10 cellular contexts compared by ENCODE assay signal in the genomic region with DNA sequence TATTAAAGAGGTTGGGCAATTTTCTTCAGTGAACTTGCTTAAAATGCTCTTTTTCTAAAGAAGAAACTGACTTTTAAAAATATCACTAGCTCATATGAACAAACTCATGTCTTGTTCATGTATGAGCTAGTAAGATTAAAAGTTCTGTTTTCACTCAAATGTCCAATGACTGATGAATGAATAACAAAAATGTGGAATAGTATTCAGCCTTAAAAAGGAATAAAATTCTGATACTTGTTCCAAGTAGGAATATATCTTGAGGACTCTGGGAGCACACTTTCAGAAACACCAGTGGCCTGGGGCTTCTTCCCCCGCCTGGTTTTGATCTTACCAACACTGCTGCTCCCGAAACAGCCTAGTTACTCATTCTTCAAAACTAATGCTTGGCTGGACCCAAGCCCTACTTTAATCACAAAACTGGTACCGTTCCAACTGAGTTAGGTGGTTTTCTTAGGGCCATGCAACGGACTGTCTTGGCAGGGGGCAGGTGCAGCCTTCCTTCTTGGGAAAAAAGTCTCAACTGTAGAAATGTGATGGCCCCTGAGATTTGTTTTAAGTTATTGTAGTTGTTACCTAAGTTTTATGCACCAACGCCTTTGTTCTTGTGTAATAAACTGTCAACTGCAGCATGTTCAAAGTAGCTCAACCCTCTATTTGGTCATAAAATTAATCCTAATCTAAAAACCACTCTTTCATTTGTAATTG.
DNase-seq lines count a peak whose midpoint lies in the region; ATAC-seq and TF ChIP-seq lines count a peak whose summit lies in the region.
"Had no signal": no experiment of that assay in that cellular context is flagged by ENCODE, and none has a peak within 500 bp of the region (broad histone marks: within the 10 kb centered on the region; RNA-seq: fewer than 3 reads in every experiment).

No MANE protein-coding gene starts in this region.

- peak overlapping the region; percentile 74 for H3K4me2 ChIP-seq in GM23248 (ENCODE audit: unreplicated experiment)
- peak overlapping the region; percentile 68 for H3K4me2 ChIP-seq in skeletal muscle satellite cell (ENCODE audit: low read length)

- no peak overlapping the region for H2AFZ ChIP-seq in GM23248

- H3K79me2 ChIP-seq in GM23248 (ENCODE audit: insufficient read depth) = no peaks in the 10 kb centered on the region

- H4K20me1 ChIP-seq in GM23248 (ENCODE audit: insufficient read depth) = no peaks in the 10 kb centered on the region

- TF ChIP-seq CTCF in ascending aorta (IDR thresholded peaks at IDR 0.05) = no peak

- WGBS in GM23248 (ENCODE audit: low coverage in 1 of 2, low lambda C conversion rate in 2 of 2, missing lambda C conversion rate in 2 of 2), 2 experiments = 81 to 83% methylated on average over 5 of the region's 5 CpGs

- H3K27me3 ChIP-seq in GM23248 (replicated peaks; ENCODE audit: insufficient read depth) (no peaks in the 10 kb centered on the region), ascending aorta (no peaks in the 10 kb centered on the region), skeletal muscle satellite cell (ENCODE audit: control insufficient read depth, insufficient read depth, low read length) (no peaks in the 10 kb centered on the region)

- no peak for ATAC-seq in HG02973 (IDR thresholded peaks at IDR 0.05; ENCODE audit: unreplicated experiment)
- no peak for ATAC-seq in HG03565 (IDR thresholded peaks at IDR 0.05; ENCODE audit: unreplicated experiment)
- ATAC-seq in HG03432 (IDR thresholded peaks at IDR 0.05; ENCODE audit: unreplicated experiment) = no peak
- ATAC-seq in GM19035 (IDR thresholded peaks at IDR 0.05; ENCODE audit: unreplicated experiment) = no peak
- ATAC-seq: Right ventricle myocardium inferior had no signal

- no peaks in the 10 kb centered on the region for H3K9me2 ChIP-seq in GM23248 (ENCODE audit: insufficient read depth)

- H3K27ac ChIP-seq in GM23248 (peak overlapping the region; percentile 22; the same call in 1 of the 2 replicates), ascending aorta (peak overlapping the region; percentile 79 to 80)

- H3K36me3 ChIP-seq in GM23248 (ENCODE audit: low read depth) (no peaks in the 10 kb centered on the region), ascending aorta (no peaks in the 10 kb centered on the region), skeletal muscle satellite cell (ENCODE audit: insufficient read depth, low read length) (no peaks in the 10 kb centered on the region)

- intact Hi-C loops in ascending aorta (cut with DNase I) = loop anchor here (5.0 to 10.0 kb wide), 3 partner anchors 101 to 203 kb away; no protein-coding TSS in a partner anchor

- H3F3A ChIP-seq in GM23248 (ENCODE audit: insufficient read depth) = peaks cover 16% of the 10 kb centered on the region

- H3K4me1 ChIP-seq in GM23248 (ENCODE audit: insufficient read depth) (peaks cover 26% of the 10 kb centered on the region), ascending aorta (peaks cover 13 to 45% of the 10 kb centered on the region in 2 donors), skeletal muscle satellite cell (ENCODE audit: control insufficient read depth, insufficient read depth, low read length) (peaks cover 29% of the 10 kb centered on the region)

- H3K4me3 ChIP-seq in GM23248 (peak overlapping the region; percentile 40; the same call in 1 of the 2 replicates), ascending aorta (no peak overlapping the region), skeletal muscle satellite cell (ENCODE audit: low read length) (peak overlapping the region; percentile 16)

- H3K9ac ChIP-seq in GM23248 = no peak overlapping the region
- H3K9ac ChIP-seq in skeletal muscle satellite cell (ENCODE audit: low read depth, low read length) = peak overlapping the region; percentile 26

- in situ Hi-C loops in GM23248 (cut with MboI) = no loop called here

- H3K9me3 ChIP-seq in GM23248 (ENCODE audit: low read depth) (no peaks in the 10 kb centered on the region), ascending aorta (no peaks in the 10 kb centered on the region), skeletal muscle satellite cell (replicated peaks; ENCODE audit: low read length) (no peaks in the 10 kb centered on the region)

- DNase-seq in GM23248 (no peak), ascending aorta (ENCODE audit: low spot score in 2 of 2) (no peak), glomerular visceral epithelial cell (ENCODE audit: extremely low spot score) (peak; percentile 89)
- DNase-seq: NCI-H345 had no signal

Comparison
In these comparisons a context has a peak if more than half of its experiments do, and no peak if none do; other contexts are left out.
1. H3K4me3 ChIP-seq: peak in GM23248 (single experiment) and skeletal muscle satellite cell (single experiment); none in ascending aorta (0 of 2).